ENCODE assay signal across 29 cellular contexts in the genomic region with DNA sequence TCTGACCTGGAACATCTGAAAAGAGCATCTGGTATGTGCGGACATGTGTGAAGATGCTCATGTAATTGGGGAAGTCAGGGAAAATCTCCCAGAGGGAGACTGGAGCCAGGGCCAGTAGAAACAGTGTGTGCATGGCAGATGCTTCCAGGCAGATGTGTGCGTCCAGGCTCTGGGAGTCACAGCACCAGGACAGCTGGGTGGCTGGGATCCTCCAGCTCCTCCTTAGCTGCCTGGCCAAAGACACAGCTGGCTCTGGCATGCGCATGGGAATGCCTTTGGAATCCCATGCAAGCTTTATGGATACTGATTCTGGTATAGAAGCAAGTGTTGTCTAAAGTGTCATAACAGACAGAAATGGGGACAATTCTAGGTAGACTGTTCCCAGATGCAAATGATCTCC.
"Had no signal": no experiment of that assay in that cellular context is flagged by ENCODE, and none has a peak within 500 bp of the region (broad histone marks: within the 10 kb centered on the region; RNA-seq: fewer than 3 reads in every experiment).

No MANE protein-coding gene starts in this region.

- H3K4me2 ChIP-seq: neural progenitor cell, smooth muscle cell had no signal

- H3K4me1 ChIP-seq: neural progenitor cell, parathyroid adenoma, psoas muscle, right lobe of liver, sigmoid colon, spleen, suprapubic skin, testis, tibial artery, transverse colon, upper lobe of right lung, uterus had no signal

- H3K27me3 ChIP-seq: ovary, right lobe of liver, testis, transverse colon, uterus had no signal

- H3K36me3 ChIP-seq: neural progenitor cell, ovary, right lobe of liver, sigmoid colon, spleen, suprapubic skin, tibial artery, transverse colon, upper lobe of right lung, uterus had no signal

- H3K27ac ChIP-seq: neural progenitor cell, ovary, parathyroid adenoma, psoas muscle, right lobe of liver, sigmoid colon, skin epidermis, spleen, suprapubic skin, testis, tibial artery, transverse colon, upper lobe of right lung, uterus had no signal

- H2AFZ ChIP-seq: neural progenitor cell, parathyroid adenoma had no signal

- ATAC-seq: natural killer cell; psoas muscle; right cardiac atrium; right lobe of liver; stimulated activated memory B cell treated with anti-CD40 and anti-IgM and Interleukin-4, amounts not matched to agents 10 μg/mL and 1 μg/mL and 100 μg/mL, for 72 hours; stimulated activated naive CD8-positive, alpha-beta T cell treated with anti-CD3 and anti-CD28 coated beads, Interleukin-15, amount 100 ng/mL, for 72 hours; stimulated activated naive CD8-positive, alpha-beta T cell treated with anti-CD3 and anti-CD28 coated beads, Interleukin-15, Interleukin-2, amounts not matched to agents 100 U/mL and 50 U/mL, for 24 hours; upper lobe of right lung had no signal

- H3K4me3 ChIP-seq: neural progenitor cell, ovary, psoas muscle, right lobe of liver, sigmoid colon, skin epidermis, smooth muscle cell, spleen, suprapubic skin, testis, tibial artery, transverse colon, upper lobe of right lung, uterus had no signal

- H3K9me3 ChIP-seq: ovary, psoas muscle, right lobe of liver, sigmoid colon, spleen, suprapubic skin, testis, tibial artery, transverse colon, upper lobe of right lung, uterus had no signal

- H3K9ac ChIP-seq: neural progenitor cell, parathyroid adenoma had no signal

- DNase-seq: natural killer cell; occipital lobe; ovary; posterior cingulate gyrus; psoas muscle; right cardiac atrium; right lobe of liver; sigmoid colon; spleen; stimulated activated CD4-positive, alpha-beta T cell treated with anti-CD3 and anti-CD28 coated beads, Interleukin-12 subunit alpha, Interleukin-12 subunit beta, amount 100 ng/mL, for 4 hours; stimulated activated CD4-positive, alpha-beta T cell treated with anti-CD3 and anti-CD28 coated beads, Interleukin-1b, Interleukin-23, amount 100 ng/mL, for 48 hours; stimulated activated CD4-positive, alpha-beta T cell treated with anti-CD3 and anti-CD28 coated beads, Interleukin-4, amount 100 ng/mL, for 1 hour; stimulated activated CD4-positive, alpha-beta T cell treated with anti-CD3 and anti-CD28 coated beads, Interleukin-4, amount 100 ng/mL, for 4 hours; stimulated activated CD8-positive, alpha-beta memory T cell treated with anti-CD3 and anti-CD28 coated beads, Interleukin-4, amount 100 ng/mL, for 48 hours; stimulated activated naive CD4-positive, alpha-beta T cell; stimulated activated naive CD8-positive, alpha-beta T cell treated with anti-CD3 and anti-CD28 coated beads, Interleukin-15, amount 100 ng/mL, for 72 hours; stimulated activated naive CD8-positive, alpha-beta T cell treated with anti-CD3 and anti-CD28 coated beads, Interleukin-15, Interleukin-2, amounts not matched to agents 100 U/mL and 50 U/mL, for 24 hours; substantia nigra; testis; tibial artery; transverse colon; upper lobe of right lung; uterus had no signal

- H3K79me2 ChIP-seq: parathyroid adenoma had no signal
